Comparison of ENCODE assay signal across 18 cellular contexts in genomic region chr11:118283756-118284350, GRCh38. TPM values are rescaled to one million over a fixed set of nuclear protein-coding genes. Genes with fewer than 3 reads are reported as not detected.
A peak's percentile ranks its signal among the peaks of the same experiment; 100 is the strongest.
DNase-seq lines count a peak whose midpoint lies in the region; ATAC-seq and TF ChIP-seq lines count a peak whose summit lies in the region.
"Had no signal": no experiment of that assay in that cellular context is flagged by ENCODE, and none has a peak within 500 bp of the region (broad histone marks: within the 10 kb centered on the region; RNA-seq: fewer than 3 reads in every experiment).

No MANE protein-coding gene starts in this region.

- intact Hi-C loops in OCI-LY7 (cut with micrococcal nuclease; ENCODE audit: unreplicated experiment) (no loop called here), thyroid gland (cut with DNase I) (no loop called here)
- intact Hi-C loops in activated T-helper 1 cell treated with anti-CD3 and anti-CD28 coated beads, Interleukin-12 subunit alpha, Interleukin-12 subunit beta, Interleukin-2, Interleukin-4 antibody, amounts not matched to agents 30 ng/mL and 10 ng/mL and 1 ng/mL, durations not matched to agents 14 hours and 24 hours and 36 hours (cut with micrococcal nuclease), result loop anchor here (5.0 kb wide), 1 partner anchor 42 kb away; no protein-coding TSS in a partner anchor

- H3K36me3 Mint-ChIP-seq in activated naive CD4-positive, alpha-beta T cell treated with anti-CD3 and anti-CD28 coated beads, Interleukin-2, amount 50 U/mL, for 72 hours, result peaks cover 0 to 6% of the 10 kb centered on the region in 2 donors
- H3K36me3 Mint-ChIP-seq in activated T-helper 1 cell treated with anti-CD3 and anti-CD28 coated beads, Interleukin-12 subunit alpha, Interleukin-12 subunit beta, Interleukin-2, Interleukin-4 antibody, amounts not matched to agents 30 ng/mL and 10 ng/mL and 1 ng/mL, durations not matched to agents 14 hours and 24 hours and 36 hours (ENCODE audit: low read depth), result peaks cover 6% of the 10 kb centered on the region
- H3K36me3 Mint-ChIP-seq: stimulated activated effector memory CD8-positive, alpha-beta T cell treated with anti-CD3 and anti-CD28 coated beads, Interleukin-12 subunit alpha, Interleukin-12 subunit beta, amount 100 ng/mL, for 72 hours had no signal

- H3K27me3 ChIP-seq in thyroid gland, result no peaks in the 10 kb centered on the region
- H3K27me3 ChIP-seq: neutrophil, Peyer's patch, spleen had no signal

- CTCF ChIA-PET in OCI-LY7 (lab: Charles Lee; ENCODE audit: unreplicated experiment), result no interaction called here

- TF ChIP-seq CTCF in OCI-LY7 (conservative IDR thresholded peaks at IDR 0.05; ENCODE audit: low read length) (no peak), thyroid gland (IDR thresholded peaks at IDR 0.05) (no peak)

- no peaks in the 10 kb centered on the region for H3K79me2 ChIP-seq in OCI-LY7 (ENCODE audit: insufficient read depth, low read depth, low read length)

- WGBS in thyroid gland, 2 donors, result 76 to 78% methylated on average over 4 of the region's 4 CpGs

- peak overlapping the region; percentile 51 to 75 for H3K27ac Mint-ChIP-seq in activated naive CD4-positive, alpha-beta T cell treated with anti-CD3 and anti-CD28 coated beads, Interleukin-2, amount 50 U/mL, for 72 hours
- peak overlapping the region; percentile 58 for H3K27ac Mint-ChIP-seq in activated T-helper 1 cell treated with anti-CD3 and anti-CD28 coated beads, Interleukin-12 subunit alpha, Interleukin-12 subunit beta, Interleukin-2, Interleukin-4 antibody, amounts not matched to agents 30 ng/mL and 10 ng/mL and 1 ng/mL, durations not matched to agents 14 hours and 24 hours and 36 hours
- peak overlapping the region; percentile 61 to 80 for H3K27ac Mint-ChIP-seq in stimulated activated naive CD8-positive, alpha-beta T cell treated with anti-CD3 and anti-CD28 coated beads, Interleukin-15, amount 100 ng/mL, for 72 hours
- H3K27ac Mint-ChIP-seq: stimulated activated effector memory CD8-positive, alpha-beta T cell treated with anti-CD3 and anti-CD28 coated beads, Interleukin-12 subunit alpha, Interleukin-12 subunit beta, amount 100 ng/mL, for 72 hours had no signal

- peak in 1 of 2 donors; percentile 35 for DNase-seq in activated naive CD4-positive, alpha-beta T cell treated with anti-CD3 and anti-CD28 coated beads, Interleukin-2, amount 50 U/mL, for 72 hours (ENCODE audit: low spot score in 2 of 2)
- no peak for DNase-seq in activated naive CD4-positive, alpha-beta T cell treated with Interleukin-2 at 50 U/mL for 16 hours
- no peak for DNase-seq in OCI-LY7 (ENCODE audit: low spot score)
- no peak for DNase-seq in activated T-helper 1 cell treated with anti-CD3 and anti-CD28 coated beads, Interleukin-12 subunit alpha, Interleukin-12 subunit beta, Interleukin-2, Interleukin-4 antibody, amounts not matched to agents 30 ng/mL and 10 ng/mL and 1 ng/mL, durations not matched to agents 14 hours and 24 hours and 36 hours (ENCODE audit: low spot score)
- no peak for DNase-seq in stimulated activated naive CD8-positive, alpha-beta T cell treated with anti-CD3 and anti-CD28 coated beads, Interleukin-15, amount 100 ng/mL, for 72 hours
- no peak for DNase-seq in thyroid gland
- DNase-seq in NOMO-1 (lab: John Stamatoyannopoulos, UW; ENCODE audit: unreplicated experiment in 2 of 2), result no peak
- DNase-seq: EL, IMR-90, NCI-H187 treated with DMSO at 0.1 percent for 48 hours, NCI-H345, Peyer's patch, spleen, tibial artery had no signal

- H3K9me2 ChIP-seq in OCI-LY7 (ENCODE audit: insufficient read depth, low read length), result no peaks in the 10 kb centered on the region

- peaks cover 3% of the 10 kb centered on the region for H3K27me3 Mint-ChIP-seq in activated T-helper 1 cell treated with anti-CD3 and anti-CD28 coated beads, Interleukin-12 subunit alpha, Interleukin-12 subunit beta, Interleukin-2, Interleukin-4 antibody, amounts not matched to agents 30 ng/mL and 10 ng/mL and 1 ng/mL, durations not matched to agents 14 hours and 24 hours and 36 hours (ENCODE audit: insufficient read depth)
- no peaks in the 10 kb centered on the region for H3K27me3 Mint-ChIP-seq in stimulated activated naive CD8-positive, alpha-beta T cell treated with anti-CD3 and anti-CD28 coated beads, Interleukin-15, amount 100 ng/mL, for 72 hours

- H3K9me3 ChIP-seq in OCI-LY7 (ENCODE audit: low read length) (no peaks in the 10 kb centered on the region; the same call in 1 of the 2 replicates), thyroid gland (no peaks in the 10 kb centered on the region)
- H3K9me3 ChIP-seq: neutrophil, Peyer's patch, spleen, tibial artery had no signal

- no peak overlapping the region for H3K4me3 Mint-ChIP-seq in activated T-helper 1 cell treated with anti-CD3 and anti-CD28 coated beads, Interleukin-12 subunit alpha, Interleukin-12 subunit beta, Interleukin-2, Interleukin-4 antibody, amounts not matched to agents 30 ng/mL and 10 ng/mL and 1 ng/mL, durations not matched to agents 14 hours and 24 hours and 36 hours
- H3K4me3 Mint-ChIP-seq in stimulated activated naive CD8-positive, alpha-beta T cell treated with anti-CD3 and anti-CD28 coated beads, Interleukin-15, amount 100 ng/mL, for 72 hours, result peak overlapping the region; percentile 34 to 60
- H3K4me3 Mint-ChIP-seq: stimulated activated effector memory CD8-positive, alpha-beta T cell treated with anti-CD3 and anti-CD28 coated beads, Interleukin-12 subunit alpha, Interleukin-12 subunit beta, amount 100 ng/mL, for 72 hours had no signal

- H3K4me3 ChIP-seq in OCI-LY7 (ENCODE audit: low read depth, low read length, poor library complexity, severe bottlenecking) (no peak overlapping the region), thyroid gland (replicated peaks in 1 of 3) (no peak overlapping the region)
- H3K4me3 ChIP-seq: Peyer's patch, SK-N-MC, spleen, tibial artery had no signal

- H3K36me3 ChIP-seq in OCI-LY7 (ENCODE audit: insufficient read depth, low read length) (no peaks in the 10 kb centered on the region), thyroid gland (no peaks in the 10 kb centered on the region)
- H3K36me3 ChIP-seq: neutrophil, Peyer's patch, spleen, tibial artery had no signal

- H3K4me1 Mint-ChIP-seq in activated T-helper 1 cell treated with anti-CD3 and anti-CD28 coated beads, Interleukin-12 subunit alpha, Interleukin-12 subunit beta, Interleukin-2, Interleukin-4 antibody, amounts not matched to agents 30 ng/mL and 10 ng/mL and 1 ng/mL, durations not matched to agents 14 hours and 24 hours and 36 hours (ENCODE audit: low read depth), result peaks cover 52% of the 10 kb centered on the region
- peaks cover 65% of the 10 kb centered on the region for H3K4me1 Mint-ChIP-seq in stimulated activated naive CD8-positive, alpha-beta T cell treated with anti-CD3 and anti-CD28 coated beads, Interleukin-15, amount 100 ng/mL, for 72 hours

- H3K4me1 ChIP-seq in OCI-LY7 (ENCODE audit: insufficient read depth, low read length, poor library complexity, severe bottlenecking) (peaks cover 10% of the 10 kb centered on the region), thyroid gland (no peaks in the 10 kb centered on the region)
- H3K4me1 ChIP-seq: Peyer's patch, tibial artery had no signal

- H3K27ac ChIP-seq in OCI-LY7 (ENCODE audit: low read depth, low read length, poor library complexity, severe bottlenecking) (no peak overlapping the region), thyroid gland (no peak overlapping the region)
- H3K27ac ChIP-seq: neutrophil, SK-N-MC, spleen, tibial artery had no signal

- no TSS peak for BruUV-seq in OCI-LY7 (replicated peaks; lab: Mats Ljungman, UMichigan)

- POLR2A ChIA-PET in OCI-LY7 (lab: Charles Lee), result no interaction called here

- 0 out of 2 replicates have a peak overlapping the region, but pooled peaks have one; percentile 21 for H2AFZ ChIP-seq in OCI-LY7 (ENCODE audit: low read length)

- TF ChIP-seq POLR2A in thyroid gland (IDR thresholded peaks at IDR 0.05), result no peak

- H4K20me1 ChIP-seq in OCI-LY7 (ENCODE audit: insufficient read depth, low read length), result no peaks in the 10 kb centered on the region

- H3K4me2 ChIP-seq in OCI-LY7 (ENCODE audit: low read length), result no peak overlapping the region

- peak; percentile 73 to 86 for ATAC-seq in activated naive CD4-positive, alpha-beta T cell treated with anti-CD3 and anti-CD28 coated beads, Interleukin-2, amount 50 U/mL, for 72 hours
- ATAC-seq in stimulated activated naive CD8-positive, alpha-beta T cell treated with anti-CD3 and anti-CD28 coated beads, Interleukin-15, amount 100 ng/mL, for 72 hours, result peak; percentile 41
- ATAC-seq: stimulated activated effector memory CD8-positive, alpha-beta T cell treated with anti-CD3 and anti-CD28 coated beads, Interleukin-12 subunit alpha, Interleukin-12 subunit beta, amount 100 ng/mL, for 72 hours had no signal

- H3K9me3 Mint-ChIP-seq in activated naive CD4-positive, alpha-beta T cell treated with anti-CD3 and anti-CD28 coated beads, Interleukin-2, amount 50 U/mL, for 72 hours, result no peaks in the 10 kb centered on the region
- H3K9me3 Mint-ChIP-seq in activated T-helper 1 cell treated with anti-CD3 and anti-CD28 coated beads, Interleukin-12 subunit alpha, Interleukin-12 subunit beta, Interleukin-2, Interleukin-4 antibody, amounts not matched to agents 30 ng/mL and 10 ng/mL and 1 ng/mL, durations not matched to agents 14 hours and 24 hours and 36 hours, result peaks cover 6% of the 10 kb centered on the region
- no peaks in the 10 kb centered on the region for H3K9me3 Mint-ChIP-seq in stimulated activated naive CD8-positive, alpha-beta T cell treated with anti-CD3 and anti-CD28 coated beads, Interleukin-15, amount 100 ng/mL, for 72 hours
- H3K9me3 Mint-ChIP-seq: stimulated activated effector memory CD8-positive, alpha-beta T cell treated with anti-CD3 and anti-CD28 coated beads, Interleukin-12 subunit alpha, Interleukin-12 subunit beta, amount 100 ng/mL, for 72 hours had no signal

RNA-seq across cellular contexts. Expression of gene MPZL2, which starts 19.8 kb away (rescaled TPM):
- 10 to 100 TPM; 39.4 to 64.1 TPM for total RNA-seq in activated naive CD4-positive, alpha-beta T cell treated with anti-CD3 and anti-CD28 coated beads, Interleukin-2, amount 50 U/mL, for 72 hours
- not detected in 2 replicates for total RNA-seq in OCI-LY7 (2014; rRNA removed; shearing (Covaris generic))
- not detected in 2 replicates for total RNA-seq in OCI-LY7 (2022)
- 13.2 and 15.9 TPM in 2 replicates for total RNA-seq in activated T-helper 1 cell treated with anti-CD3 and anti-CD28 coated beads, Interleukin-12 subunit alpha, Interleukin-12 subunit beta, Interleukin-2, Interleukin-4 antibody, amounts not matched to agents 30 ng/mL and 10 ng/mL and 1 ng/mL, durations not matched to agents 14 hours and 24 hours and 36 hours
- total RNA-seq in thyroid gland, result 10 to 100 TPM; 40.3 to 92.7 (median 76.1) TPM
- total RNA-seq: IMR-90 had no signal

RNA-seq across cellular contexts. Expression of gene CD3E, which starts 20.7 kb away (rescaled TPM):
- 100 to 1,000 TPM; 371 to 455 TPM for total RNA-seq in activated naive CD4-positive, alpha-beta T cell treated with anti-CD3 and anti-CD28 coated beads, Interleukin-2, amount 50 U/mL, for 72 hours
- not detected in 2 replicates for total RNA-seq in OCI-LY7 (2014; rRNA removed; shearing (Covaris generic))
- total RNA-seq in OCI-LY7 (2022) (1.7 and 2.0 TPM in 2 replicates), thyroid gland (1 to 10 TPM; 3.0 to 4.3 (median 3.3) TPM)
- total RNA-seq in activated T-helper 1 cell treated with anti-CD3 and anti-CD28 coated beads, Interleukin-12 subunit alpha, Interleukin-12 subunit beta, Interleukin-2, Interleukin-4 antibody, amounts not matched to agents 30 ng/mL and 10 ng/mL and 1 ng/mL, durations not matched to agents 14 hours and 24 hours and 36 hours, result 630 and 646 TPM in 2 replicates
- total RNA-seq: IMR-90, renal cortical epithelial cell had no signal

RNA-seq across cellular contexts. Expression of gene MPZL3, which starts 31.7 kb away (rescaled TPM):
- total RNA-seq in activated naive CD4-positive, alpha-beta T cell treated with anti-CD3 and anti-CD28 coated beads, Interleukin-2, amount 50 U/mL, for 72 hours, result 10 to 100 TPM; 35.0 to 93.0 TPM
- total RNA-seq in OCI-LY7 (2014; rRNA removed; shearing (Covaris generic)), result 1.9 and 2.2 TPM in 2 replicates
- total RNA-seq in OCI-LY7 (2022) (5.8 and 6.9 TPM in 2 replicates), thyroid gland (10 to 100 TPM in 3 of 4 donors, 1 to 10 TPM in 1; 6.9 to 15.3 (median 12.3) TPM)
- total RNA-seq in activated T-helper 1 cell treated with anti-CD3 and anti-CD28 coated beads, Interleukin-12 subunit alpha, Interleukin-12 subunit beta, Interleukin-2, Interleukin-4 antibody, amounts not matched to agents 30 ng/mL and 10 ng/mL and 1 ng/mL, durations not matched to agents 14 hours and 24 hours and 36 hours, result 63.5 and 69.3 TPM in 2 replicates

RNA-seq across cellular contexts. Expression of gene CD3D, which starts 58.7 kb away (rescaled TPM):
- total RNA-seq in activated naive CD4-positive, alpha-beta T cell treated with anti-CD3 and anti-CD28 coated beads, Interleukin-2, amount 50 U/mL, for 72 hours, result 100 to 1,000 TPM; 337 to 341 TPM
- total RNA-seq in OCI-LY7 (2014; rRNA removed; shearing (Covaris generic)), result not detected in 2 replicates
- total RNA-seq in OCI-LY7 (2022) (not detected in 2 replicates), thyroid gland (1 to 10 TPM in 3 of 4 donors, not detected in 1; 2.0 to 2.3 (median 2.1) TPM)
- total RNA-seq in activated T-helper 1 cell treated with anti-CD3 and anti-CD28 coated beads, Interleukin-12 subunit alpha, Interleukin-12 subunit beta, Interleukin-2, Interleukin-4 antibody, amounts not matched to agents 30 ng/mL and 10 ng/mL and 1 ng/mL, durations not matched to agents 14 hours and 24 hours and 36 hours, result 486 and 491 TPM in 2 replicates
- total RNA-seq: IMR-90, renal cortical epithelial cell had no signal

RNA-seq across cellular contexts. Expression of gene JAML, which starts 59.0 kb away (rescaled TPM):
- total RNA-seq in activated naive CD4-positive, alpha-beta T cell treated with anti-CD3 and anti-CD28 coated beads, Interleukin-2, amount 50 U/mL, for 72 hours, result 100 to 1,000 TPM; 125 to 239 TPM
- total RNA-seq in OCI-LY7 (2014; rRNA removed; shearing (Covaris generic)), result 0.73 and 1.4 TPM in 2 replicates
- 0.63 and 0.74 TPM in 2 replicates for total RNA-seq in OCI-LY7 (2022)
- 264 and 271 TPM in 2 replicates for total RNA-seq in activated T-helper 1 cell treated with anti-CD3 and anti-CD28 coated beads, Interleukin-12 subunit alpha, Interleukin-12 subunit beta, Interleukin-2, Interleukin-4 antibody, amounts not matched to agents 30 ng/mL and 10 ng/mL and 1 ng/mL, durations not matched to agents 14 hours and 24 hours and 36 hours
- total RNA-seq in thyroid gland, result 1 to 10 TPM; 2.2 to 3.1 (median 2.6) TPM
- total RNA-seq: IMR-90, renal cortical epithelial cell had no signal

Comparison
In these comparisons a context has a peak if more than half of its experiments do, and no peak if none do; other contexts are left out.
1. RNA of gene MPZL2, which starts 19.8 kb away (total RNA-seq): 40.3 to 92.7 TPM in thyroid gland, 39.4 to 64.1 TPM in activated naive CD4-positive, alpha-beta T cell treated with anti-CD3 and anti-CD28 coated beads, Interleukin-2, amount 50 U/mL, for 72 hours and 13.2 to 15.9 TPM in activated T-helper 1 cell treated with anti-CD3 and anti-CD28 coated beads, Interleukin-12 subunit alpha, Interleukin-12 subunit beta, Interleukin-2, Interleukin-4 antibody, amounts not matched to agents 30 ng/mL and 10 ng/mL and 1 ng/mL, durations not matched to agents 14 hours and 24 hours and 36 hours; not detected in OCI-LY7; every median in the first group is over 10 times any median in the second.
2. RNA of gene CD3E, which starts 20.7 kb away (total RNA-seq): 630 to 646 TPM in activated T-helper 1 cell treated with anti-CD3 and anti-CD28 coated beads, Interleukin-12 subunit alpha, Interleukin-12 subunit beta, Interleukin-2, Interleukin-4 antibody, amounts not matched to agents 30 ng/mL and 10 ng/mL and 1 ng/mL, durations not matched to agents 14 hours and 24 hours and 36 hours and 371 to 455 TPM in activated naive CD4-positive, alpha-beta T cell treated with anti-CD3 and anti-CD28 coated beads, Interleukin-2, amount 50 U/mL, for 72 hours; 3.0 to 4.3 TPM in thyroid gland and 1.7 to 2.0 TPM in OCI-LY7; every median in the first group is over 10 times any median in the second.
3. Peak in every context shown above with its lines, with median percentiles within 50 percentile points of each other: H3K27ac Mint-ChIP-seq.